ENCODE assay signal across 8 cellular contexts in genomic region chr9:128419061-128419925, GRCh38. TPM values are rescaled to one million over a fixed set of nuclear protein-coding genes. Genes with fewer than 3 reads are reported as not detected.
DNase-seq lines count a peak whose midpoint lies in the region; ATAC-seq, FAIRE-seq and TF ChIP-seq lines count a peak whose summit lies in the region.

No MANE protein-coding gene starts in this region.

- no peak for TF ChIP-seq EP300 in GM12878 (IDR thresholded peaks at IDR 0.05; ENCODE audit: borderline replicate concordance in 1 of 2, control insufficient read depth in 1 of 2, low read depth in 2 of 2, low read length in 2 of 2)

- no peak for TF ChIP-seq POLR2A in GM12878 (IDR thresholded peaks at IDR 0.05; ENCODE audit: low read depth, low read length)

- no peak overlapping the region for H3K4me3 ChIP-seq in GM12878
- peak overlapping the region; percentile 83 for H3K4me3 ChIP-seq in mesodermal cell (ENCODE audit: extremely low read depth, insufficient read depth, low read length, poor library complexity, severe bottlenecking)

- no peaks in the 10 kb centered on the region for H3K79me2 ChIP-seq in GM12878 (ENCODE audit: control insufficient read depth, insufficient read depth, low read length)

- SMC1A ChIA-PET in GM12878 (lab: Charles Lee; ENCODE audit: uncharacterized antibody, unreplicated experiment), result interaction anchor here (0.9 to 1.5 kb wide), 4 partner anchors 48 to 131 kb away, joined by 3 to 4 read pairs (median 4); partner anchors contain the start of gene URM1

- WGBS in GM12878 (ENCODE audit: insufficient coverage, insufficient replicate concordance, low lambda C conversion rate, missing lambda C conversion rate), result 7% methylated on average over 25 of the region's 28 CpGs
- WGBS in mesodermal cell (ENCODE audit: insufficient coverage in 2 of 2), 2 experiments, result 35 to 38% methylated on average over 23 of the region's 28 CpGs

- H3K9ac ChIP-seq in GM12878 (ENCODE audit: control insufficient read depth, insufficient read depth, low read length), result no peak overlapping the region; the same call in 1 of the 2 replicates

- BruUV-seq in GM12878 (replicated peaks; lab: Mats Ljungman, UMichigan), result no TSS peak

- TF ChIP-seq RAD21 in GM12878 (IDR thresholded peaks at IDR 0.05; ENCODE audit: insufficient read depth, low read depth, low read length), result no peak

- H3K4me2 ChIP-seq in GM12878 (ENCODE audit: control insufficient read depth, insufficient read depth), result peak overlapping the region; percentile 50

- CTCF ChIA-PET in GM12878 (lab: Yijun Ruan, JAX) (interaction anchor here (0.6 to 3.5 kb wide), 32 partner anchors 8 to 529 kb away, joined by 3 to 26 read pairs (median 4); partner anchors contain the start of genes ENDOG, ODF2 and URM1), GM10248 (lab: Yijun Ruan, JAX) (interaction anchor here (0.7 to 7.6 kb wide), 31 partner anchors 9 to 509 kb away, joined by 3 to 49 read pairs (median 4); no protein-coding TSS in a partner anchor)

- TF ChIP-seq CTCF in GM12878 (IDR thresholded peaks at IDR 0.05 in 2 of 3, conservative IDR thresholded peaks at IDR 0.05 in 1 of 3; ENCODE audit: control insufficient read depth in 2 of 3, extremely low read depth in 1 of 3, insufficient read depth in 1 of 3, low read depth in 3 of 3, low read length in 3 of 3) (no peak), GM10248 (IDR thresholded peaks at IDR 0.05; ENCODE audit: control extremely low read depth, extremely low read depth, low read depth, missing control alignments) (no peak)

- no peaks in the 10 kb centered on the region for H3K36me3 ChIP-seq in GM12878 (ENCODE audit: control insufficient read depth in 2 of 2, insufficient read depth in 2 of 2, low read length in 1 of 2)
- H3K36me3 ChIP-seq in mesodermal cell (ENCODE audit: control insufficient read depth, insufficient read depth, low read length), result peaks cover 5% of the 10 kb centered on the region

- H3K9me3 ChIP-seq in GM12878 (replicated peaks; ENCODE audit: control insufficient read depth, insufficient read depth, low read length), result no peaks in the 10 kb centered on the region
- no peaks in the 10 kb centered on the region for H3K9me3 ChIP-seq in mesodermal cell (ENCODE audit: control insufficient read depth, low read length)

- no peaks in the 10 kb centered on the region; the same call in 1 of the 2 replicates for H4K20me1 ChIP-seq in GM12878 (ENCODE audit: control insufficient read depth, insufficient read depth)

- H3K27ac ChIP-seq in GM12878 (ENCODE audit: control insufficient read depth, insufficient read depth) (no peak overlapping the region), mesodermal cell (ENCODE audit: low read depth, low read length, severe bottlenecking) (no peak overlapping the region)

- RAD21 ChIA-PET in GM12878 (lab: Charles Lee; ENCODE audit: unreplicated experiment), result interaction anchor here (1.3 to 2.8 kb wide), 5 partner anchors 9 to 295 kb away, joined by 3 to 11 read pairs (median 5); partner anchors contain the start of gene URM1

- DNase-seq in DMS79 (lab: John Stamatoyannopoulos, UW), result peak; percentile 77
- DNase-seq in NCI-H128 (lab: John Stamatoyannopoulos, UW; ENCODE audit: unreplicated experiment), result peak; percentile 70
- DNase-seq in GM12878 (ENCODE audit: low read depth, low spot score), result no peak
- DNase-seq in GM10248 (ENCODE audit: extremely low spot score), result no peak
- no peak for DNase-seq in OCI-M1 (lab: John Stamatoyannopoulos, UW)

- H3K4me1 ChIP-seq in GM12878 (ENCODE audit: control insufficient read depth, insufficient read depth, low read length) (peaks cover 10% of the 10 kb centered on the region), mesodermal cell (ENCODE audit: control insufficient read depth, insufficient read depth, low read length, poor library complexity, severe bottlenecking) (peaks cover 10% of the 10 kb centered on the region)

- H3K27me3 ChIP-seq in GM12878 (replicated peaks in 1 of 2; ENCODE audit: control insufficient read depth in 2 of 2, insufficient read depth in 2 of 2, low read length in 1 of 2), result peaks cover 7 to 11% of the 10 kb centered on the region in 2 experiments

- POLR2A ChIA-PET in GM12878 (lab: Charles Lee) (interaction anchor here (0.5 to 2.6 kb wide), 16 partner anchors 9 to 1045 kb away, joined by 3 to 9 read pairs (median 4); partner anchors contain the start of genes GLE1, SPTAN1 and URM1), GM10248 (lab: Yijun Ruan, JAX) (interaction anchor here (0.7 to 0.8 kb wide), 2 partner anchors 133 to 210 kb away, joined by 3 to 4 read pairs; partner anchors contain the start of gene SPTAN1)

- ATAC-seq in GM12878, result no peak
- ATAC-seq in HG03520 (IDR thresholded peaks at IDR 0.05; ENCODE audit: unreplicated experiment), result no peak
- ATAC-seq in GM18517 (IDR thresholded peaks at IDR 0.05; ENCODE audit: unreplicated experiment), result no peak

- no peak for FAIRE-seq in GM12878 (lab: Jason Lieb, UNC)

- in situ Hi-C loops in GM12878 (cut with MboI), result no loop called here

- peak overlapping the region; percentile 45 for H2AFZ ChIP-seq in GM12878 (ENCODE audit: control insufficient read depth, low read depth, low read length)

- intact Hi-C loops in GM12878 (cut with micrococcal nuclease; ENCODE audit: unreplicated experiment), result no loop called here

TF ChIP-seq in GM12878, 131 proteins besides CTCF, POLR2A, EP300 and RAD21:
- TF ChIP-seq BHLHE40 (IDR thresholded peaks at IDR 0.05; ENCODE audit: borderline replicate concordance in 1 of 2, low read depth in 2 of 2, low read length in 1 of 2) (peak in 1 of 2 experiments; percentile 73; a peak in 2 of 4 replicates), SUZ12 (IDR thresholded peaks at IDR 0.05; ENCODE audit: unreplicated experiment) (no peak)

RNA-seq across cellular contexts. Expression of gene CERCAM, which starts 1.4 kb away (rescaled TPM):
- 14.8 and 17.0 TPM in 2 replicates for total RNA-seq in GM12878 (2013; cell fraction: nucleolus; rRNA removed)
- 0.87 and 0.96 TPM in 2 replicates for total RNA-seq in GM12878 (2014; rRNA removed)
- 0.31 and 0.46 TPM in 2 replicates for total RNA-seq in GM12878 (2014; rRNA removed; fragmentation: Illumina TruSeq; extraction: Trizol)
- 1.2 TPM in 2 replicates for total RNA-seq in GM12878 (2021)
- 1.8 TPM for polyA plus RNA-seq in GM12878 (2011; ENCODE audit: low read depth)
- 3.2 and 6.7 TPM in 2 replicates for polyA plus RNA-seq in GM12878 (2011; rRNA removed)
- 9.9 and 10.5 TPM in 2 replicates for polyA plus RNA-seq in GM12878 (2011; cell fraction: cytosol; rRNA removed)
- 8.0 and 14.8 TPM in 2 replicates for polyA plus RNA-seq in GM12878 (2011; cell fraction: nucleus; rRNA removed)
- polyA plus RNA-seq in GM12878 (2012), result 3.7 and 4.2 TPM in 2 replicates
- 0.13 and 0.34 TPM in 2 replicates for polyA plus RNA-seq in GM12878 (2014; fragmentation: Illumina TruSeq; extraction: Trizol)
- polyA plus RNA-seq in GM12878 (2014; fragmentation: Nextera tagmentation; extraction: Ambion mirVana), result under 1 TPM; 0.05 TPM
- polyA plus RNA-seq in GM12878 (2014; rRNA removed), result 1.1 and 1.5 TPM in 2 replicates
- polyA plus RNA-seq in GM12878 (2016; fragmentation: Nextera tagmentation; extraction: Ambion mirVana), result 1 to 10 TPM in 1 of 2 experiments, under 1 TPM in 1; 0.45 to 1.1 TPM
- polyA minus RNA-seq in GM12878 (2011; rRNA and poly(A)+ RNA removed), result 3.0 and 9.4 TPM in 2 replicates
- polyA minus RNA-seq in GM12878 (2011; cell fraction: cytosol; rRNA and poly(A)+ RNA removed), result 3.4 and 4.8 TPM in 2 replicates
- 3.3 and 5.8 TPM in 2 replicates for polyA minus RNA-seq in GM12878 (2011; cell fraction: nucleus; rRNA and poly(A)+ RNA removed)
- 34.4 TPM for polyA plus RNA-seq in mesodermal cell (2013, experiment 1 of 2)
- 27.4 TPM for polyA plus RNA-seq in mesodermal cell (2013, experiment 2 of 2)

RNA-seq across cellular contexts. Expression of gene ODF2, which starts 36.5 kb away (rescaled TPM):
- 71.8 and 84.0 TPM in 2 replicates for total RNA-seq in GM12878 (2013; cell fraction: nucleolus; rRNA removed)
- total RNA-seq in GM12878 (2014; rRNA removed), result 36.7 and 38.4 TPM in 2 replicates
- total RNA-seq in GM12878 (2014; rRNA removed; fragmentation: Illumina TruSeq; extraction: Trizol), result 36.2 and 38.6 TPM in 2 replicates
- 38.4 and 42.3 TPM in 2 replicates for total RNA-seq in GM12878 (2021)
- 14.5 TPM for polyA plus RNA-seq in GM12878 (2011; ENCODE audit: low read depth)
- 14.4 and 22.0 TPM in 2 replicates for polyA plus RNA-seq in GM12878 (2011; rRNA removed)
- polyA plus RNA-seq in GM12878 (2011; cell fraction: cytosol; rRNA removed), result 18.9 and 23.0 TPM in 2 replicates
- polyA plus RNA-seq in GM12878 (2011; cell fraction: nucleus; rRNA removed), result 185 and 243 TPM in 2 replicates
- polyA plus RNA-seq in GM12878 (2012), result 25.2 and 28.8 TPM in 2 replicates
- 40.6 and 46.0 TPM in 2 replicates for polyA plus RNA-seq in GM12878 (2014; fragmentation: Illumina TruSeq; extraction: Trizol)
- 10 to 100 TPM in 1 of 2 experiments, 1 to 10 TPM in 1; 8.7 to 14.3 TPM for polyA plus RNA-seq in GM12878 (2014; fragmentation: Nextera tagmentation; extraction: Ambion mirVana)
- polyA plus RNA-seq in GM12878 (2014; rRNA removed), result 26.2 and 29.2 TPM in 2 replicates
- polyA plus RNA-seq in GM12878 (2016; fragmentation: Nextera tagmentation; extraction: Ambion mirVana), result 10 to 100 TPM; 55.6 to 65.1 TPM
- 15.3 and 16.2 TPM in 2 replicates for polyA minus RNA-seq in GM12878 (2011; rRNA and poly(A)+ RNA removed)
- 8.8 and 10.4 TPM in 2 replicates for polyA minus RNA-seq in GM12878 (2011; cell fraction: cytosol; rRNA and poly(A)+ RNA removed)
- polyA minus RNA-seq in GM12878 (2011; cell fraction: nucleus; rRNA and poly(A)+ RNA removed), result 15.8 and 28.4 TPM in 2 replicates
- polyA plus RNA-seq in mesodermal cell (2013, experiment 1 of 2), result 45.2 TPM
- 46.5 TPM for polyA plus RNA-seq in mesodermal cell (2013, experiment 2 of 2)

RNA-seq across cellular contexts. Expression of gene URM1, which starts 48.1 kb away (rescaled TPM):
- 13.1 and 14.6 TPM in 2 replicates for total RNA-seq in GM12878 (2013; cell fraction: nucleolus; rRNA removed)
- total RNA-seq in GM12878 (2014; rRNA removed), result 55.9 and 62.0 TPM in 2 replicates
- 27.8 and 31.4 TPM in 2 replicates for total RNA-seq in GM12878 (2014; rRNA removed; fragmentation: Illumina TruSeq; extraction: Trizol)
- 75.3 and 77.7 TPM in 2 replicates for total RNA-seq in GM12878 (2021)
- 42.6 TPM for polyA plus RNA-seq in GM12878 (2011; ENCODE audit: low read depth)
- polyA plus RNA-seq in GM12878 (2011; rRNA removed), result 31.2 and 54.5 TPM in 2 replicates
- polyA plus RNA-seq in GM12878 (2011; cell fraction: cytosol; rRNA removed), result 81.7 and 85.1 TPM in 2 replicates
- polyA plus RNA-seq in GM12878 (2011; cell fraction: nucleus; rRNA removed), result 89.1 and 89.9 TPM in 2 replicates
- 47.5 and 62.9 TPM in 2 replicates for polyA plus RNA-seq in GM12878 (2012)
- polyA plus RNA-seq in GM12878 (2014; fragmentation: Illumina TruSeq; extraction: Trizol), result 30.4 and 72.5 TPM in 2 replicates
- polyA plus RNA-seq in GM12878 (2014; fragmentation: Nextera tagmentation; extraction: Ambion mirVana), result 10 to 100 TPM in 1 of 2 experiments, 1 to 10 TPM in 1; 7.9 to 14.1 TPM
- polyA plus RNA-seq in GM12878 (2014; rRNA removed), result 75.8 and 76.2 TPM in 2 replicates
- polyA plus RNA-seq in GM12878 (2016; fragmentation: Nextera tagmentation; extraction: Ambion mirVana), result 10 to 100 TPM; 65.3 to 68.7 TPM
- 30.6 and 52.0 TPM in 2 replicates for polyA minus RNA-seq in GM12878 (2011; rRNA and poly(A)+ RNA removed)
- 17.9 and 19.1 TPM in 2 replicates for polyA minus RNA-seq in GM12878 (2011; cell fraction: cytosol; rRNA and poly(A)+ RNA removed)
- 6.9 and 12.4 TPM in 2 replicates for polyA minus RNA-seq in GM12878 (2011; cell fraction: nucleus; rRNA and poly(A)+ RNA removed)
- 39.9 TPM for polyA plus RNA-seq in mesodermal cell (2013, experiment 1 of 2)
- polyA plus RNA-seq in mesodermal cell (2013, experiment 2 of 2), result 35.5 TPM

Comparison
In these comparisons a context has a peak if more than half of its experiments do, and no peak if none do; other contexts are left out.
1. DNase-seq: peak in DMS79 (single experiment) and NCI-H128 (single experiment); none in GM12878 (single experiment), GM10248 (single experiment) and OCI-M1 (single experiment).